In the genomic region with DNA sequence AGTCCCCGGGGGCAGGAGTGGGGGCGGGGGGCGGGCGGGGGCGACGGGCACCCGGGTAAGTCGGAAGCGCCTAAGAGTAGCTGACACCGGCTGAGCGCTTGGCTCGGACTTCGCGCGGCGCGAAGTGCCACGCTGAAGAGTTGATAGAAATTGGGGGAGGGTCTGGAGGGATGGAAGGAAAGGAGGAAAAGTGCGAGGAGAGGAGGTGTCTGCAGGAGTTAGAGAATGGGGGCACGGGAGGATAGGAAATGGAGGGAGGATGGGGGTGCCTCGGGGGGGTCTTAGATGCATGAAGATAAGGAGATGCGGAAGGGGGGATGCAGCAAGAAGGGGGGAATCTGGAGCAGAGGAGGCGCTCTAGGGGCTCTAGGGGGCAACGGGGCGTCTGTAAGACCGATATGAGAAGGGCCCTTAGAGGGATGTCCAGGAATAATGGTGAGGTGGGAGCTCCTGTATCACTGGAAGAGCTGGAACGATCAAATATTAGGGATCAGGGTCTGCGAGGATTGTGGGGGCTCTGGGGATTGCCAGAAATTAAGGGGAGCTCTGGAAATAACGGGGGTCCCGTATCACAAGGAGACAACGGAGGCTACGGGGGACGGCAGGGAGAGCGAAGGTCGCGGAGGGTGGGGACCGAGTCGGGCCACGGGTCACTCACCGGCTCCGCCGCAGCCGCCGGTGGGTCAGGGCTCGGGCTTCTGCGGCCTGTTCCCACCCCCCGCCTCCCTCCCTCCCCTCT, we compare ENCODE assay signal across 8 cellular contexts. TPM values are rescaled to one million over a fixed set of nuclear protein-coding genes. Genes with fewer than 3 reads are reported as not detected.
DNase-seq lines count a peak whose midpoint lies in the region; ATAC-seq and TF ChIP-seq lines count a peak whose summit lies in the region.

A gene with protein sequence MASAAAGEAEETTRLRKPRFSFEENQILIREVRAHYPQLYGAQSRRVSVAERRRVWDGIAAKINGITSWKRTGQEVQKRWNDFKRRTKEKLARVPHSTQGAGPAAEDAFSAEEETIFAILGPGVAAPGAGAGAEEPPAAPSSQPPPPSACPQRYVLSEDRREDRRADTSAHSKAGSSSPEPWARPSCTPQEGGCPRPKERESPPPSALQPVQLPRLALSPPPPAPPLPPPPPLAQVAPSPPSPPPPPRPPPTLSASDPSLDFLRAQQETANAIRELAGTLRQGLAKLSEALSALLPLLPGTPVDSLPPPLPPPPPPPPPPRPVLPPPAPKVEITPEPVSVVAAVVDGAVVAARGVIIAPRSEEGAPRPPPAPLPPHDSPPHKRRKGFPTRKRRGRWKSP (minus strand): TSS at position 702 of the 739 bp plus-strand sequence. CDS start 840 bp downstream, outside the sequence.

- H2BK120ac ChIP-seq in mesendoderm (ENCODE audit: low read depth, low read length), result no peak within 1 kb of the TSS

- H2BK15ac ChIP-seq in mesendoderm (replicated peaks; ENCODE audit: low read depth), result no peak within 1 kb of the TSS

- no peaks in the 10 kb centered on the region for H3K9me3 Mint-ChIP-seq in chondrocyte (ENCODE audit: low read depth)

- no CpG with 5 or more reads among the region's 47 CpGs for WGBS in mesendoderm (ENCODE audit: extremely low coverage, insufficient coverage, low lambda C conversion rate)

- no peaks in the 10 kb centered on the region for H3K79me1 ChIP-seq in mesendoderm (ENCODE audit: low read length)

- H3K4me3 ChIP-seq in GM08714 (ENCODE audit: low read length) (peak within 1 kb of the TSS; percentile 82), mesendoderm (ENCODE audit: low read length) (peak within 1 kb of the TSS; percentile 83), uterus (peak within 1 kb of the TSS; percentile 54 to 77)

- DNase-seq in NCI-H2171 (lab: John Stamatoyannopoulos, UW) (peak; percentile 9), chondrocyte (ENCODE audit: low spot score) (no peak), mesendoderm (peak; percentile 39), uterus (peak; percentile 23 to 38), D341Med (ENCODE audit: low spot score) (no peak), sciatic nerve (ENCODE audit: low spot score) (no peak)
- no peak for DNase-seq in stimulated activated CD4-positive, alpha-beta T cell treated with anti-CD3 and anti-CD28 coated beads, Interleukin-4, amount 100 ng/mL, for 4 hours

- H3K27me3 Mint-ChIP-seq in chondrocyte (ENCODE audit: low read depth), result no peaks in the 10 kb centered on the region

- no peak within 1 kb of the TSS for H4K5ac ChIP-seq in mesendoderm (ENCODE audit: low read length)

- no peaks in the 10 kb centered on the region for H3K27me3 ChIP-seq in mesendoderm (ENCODE audit: insufficient read depth, low read length, poor library complexity)
- H3K27me3 ChIP-seq in uterus, result no peaks in the 10 kb centered on the region

- no peak within 1 kb of the TSS for H4K8ac ChIP-seq in mesendoderm (ENCODE audit: low read depth, low read length)

- H3K27ac ChIP-seq in mesendoderm (ENCODE audit: low read depth, low read length), result peak within 1 kb of the TSS; percentile 74
- peak within 1 kb of the TSS; percentile 83 to 85 for H3K27ac ChIP-seq in uterus

- peak within 1 kb of the TSS; percentile 90 for H3K9ac ChIP-seq in mesendoderm (ENCODE audit: low read length)

- H3K9me3 ChIP-seq in uterus, result no peaks in the 10 kb centered on the region

- H3K36me3 ChIP-seq in mesendoderm (ENCODE audit: control insufficient read depth, insufficient read depth, low read length) (peaks cover 1% of the 10 kb centered on the region), uterus (no peaks in the 10 kb centered on the region)

- intact Hi-C loops in uterus (cut with DNase I; ENCODE audit: low total_unique reads), result no loop called here
- intact Hi-C loops in sciatic nerve (cut with DNase I), result no loop called here

- no peak within 1 kb of the TSS for H2AK5ac ChIP-seq in mesendoderm (ENCODE audit: low read length)

- H2BK5ac ChIP-seq in mesendoderm (ENCODE audit: low read length), result no peak within 1 kb of the TSS

- peak within 1 kb of the TSS; percentile 78 for H3K18ac ChIP-seq in mesendoderm (ENCODE audit: low read length)

- H3K4ac ChIP-seq in mesendoderm (ENCODE audit: low read depth, low read length), result no peak within 1 kb of the TSS

- H3K4me1 Mint-ChIP-seq in chondrocyte (ENCODE audit: low read depth), result peaks cover 17% of the 10 kb centered on the region

- no peak for TF ChIP-seq POLR2A in uterus (IDR thresholded peaks at IDR 0.05)

- no peaks in the 10 kb centered on the region for H3K79me2 ChIP-seq in mesendoderm (ENCODE audit: control insufficient read depth, insufficient read depth, low read length)

- peak within 1 kb of the TSS; percentile 90 for H3K4me3 Mint-ChIP-seq in chondrocyte (ENCODE audit: unreplicated experiment)

- no peak for TF ChIP-seq CTCF in chondrocyte (IDR thresholded peaks at IDR 0.05)
- TF ChIP-seq CTCF in uterus (IDR thresholded peaks at IDR 0.05), result no peak

- H3K27ac Mint-ChIP-seq in chondrocyte (ENCODE audit: unreplicated experiment), result peak within 1 kb of the TSS; percentile 85

- H3K4me1 ChIP-seq in mesendoderm (ENCODE audit: control insufficient read depth, low read depth, low read length), result no peaks in the 10 kb centered on the region
- peaks cover 0 to 12% of the 10 kb centered on the region in 2 donors for H3K4me1 ChIP-seq in uterus

- peaks cover 12% of the 10 kb centered on the region for H3K36me3 Mint-ChIP-seq in chondrocyte (ENCODE audit: low read depth)

- H3K4me2 ChIP-seq in mesendoderm (ENCODE audit: low read length), result peak within 1 kb of the TSS; percentile 99

- H3K56ac ChIP-seq in mesendoderm (ENCODE audit: low read length), result peak within 1 kb of the TSS; percentile 88

- H3K23ac ChIP-seq in mesendoderm (ENCODE audit: low read length), result no peak within 1 kb of the TSS

- ATAC-seq in sciatic nerve, result no peak

RNA-seq across cellular contexts. Expression of the gene that starts here (rescaled TPM):
- 11.9 to 13.1 TPM (median 12.5 TPM) in 3 replicates for total RNA-seq in chondrocyte
- 8.9 TPM for polyA plus RNA-seq in mesendoderm (2013, experiment 1 of 2)
- polyA plus RNA-seq in mesendoderm (2013, experiment 2 of 2), result 8.8 TPM
- 10 to 100 TPM in 1 of 4 donors, 1 to 10 TPM in 2, under 1 TPM in 1; 0.62 to 13.2 (median 2.8) TPM for total RNA-seq in uterus
- total RNA-seq in sciatic nerve, result 8.6 TPM

Comparison
In these comparisons a context has a peak if more than half of its experiments do, and no peak if none do; other contexts are left out.
1. DNase-seq: peak in NCI-H2171 (single experiment), mesendoderm (single experiment) and uterus (2 of 2); none in chondrocyte (single experiment), D341Med (single experiment), stimulated activated CD4-positive, alpha-beta T cell treated with anti-CD3 and anti-CD28 coated beads, Interleukin-4, amount 100 ng/mL, for 4 hours (0 of 2) and sciatic nerve (single experiment).
2. Peak in every context shown above with its lines, with median percentiles within 50 percentile points of each other: H3K4me3 ChIP-seq.